In genomic region chr2:122244830-122245229, GRCh38 we compare ENCODE assay signal across 21 cellular contexts.
DNase-seq lines count a peak whose midpoint lies in the region; TF ChIP-seq lines count a peak whose summit lies in the region.
"Had no signal": no experiment of that assay in that cellular context is flagged by ENCODE, and none has a peak within 500 bp of the region (broad histone marks: within the 10 kb centered on the region; RNA-seq: fewer than 3 reads in every experiment).

No MANE protein-coding gene starts in this region.

- no peak for TF ChIP-seq CTCF in MCF 10A (IDR thresholded peaks at IDR 0.05; ENCODE audit: unreplicated experiment)
- no peak for TF ChIP-seq CTCF in breast epithelium (IDR thresholded peaks at IDR 0.05)

- peak overlapping the region; percentile 32 for H3K27ac Mint-ChIP-seq in MCF 10A (ENCODE audit: low read depth, unreplicated experiment)
- H3K27ac Mint-ChIP-seq: CD4-positive, alpha-beta T cell; T-helper 1 cell treated with Interleukin-12 subunit alpha and Interleukin-12 subunit beta and Interleukin-4 antibody, amounts not matched to agents 30 μg/mL and 1 μg/mL, for 36 hours had no signal

- TF ChIP-seq POLR2A in breast epithelium (IDR thresholded peaks at IDR 0.05): no peak

- DNase-seq in MCF 10A (ENCODE audit: unreplicated experiment) (peak; percentile 35), breast epithelium (ENCODE audit: low spot score in 2 of 2) (no peak), NCI-H524 treated with DMSO at 0.1 percent for 48 hours (lab: John Stamatoyannopoulos, UW) (peak; percentile 25), kidney glomerular epithelial cell (lab: John Stamatoyannopoulos, UW) (peak; percentile 1), cortex of kidney (lab: John Stamatoyannopoulos, UW) (no peak), mucosa of gallbladder (ENCODE audit: low spot score) (no peak), COLO668 (lab: John Stamatoyannopoulos, UW; ENCODE audit: unreplicated experiment) (no peak)
- DNase-seq: Caco-2; CD4-positive, alpha-beta T cell; DMS153; GOT3; HCEC 1CT; MV-4-11; NCI-H1105 treated with DMSO at 0.1 percent for 48 hours; NCI-H187; NCI-H510A; PC-3; RPMI8226; SHP77 had no signal

- H3K4me3 ChIP-seq in breast epithelium: no peak overlapping the region

- peaks cover 6% of the 10 kb centered on the region for H3K36me3 Mint-ChIP-seq in MCF 10A (ENCODE audit: insufficient read depth, unreplicated experiment)

- H3K27me3 Mint-ChIP-seq in MCF 10A (ENCODE audit: insufficient read depth, unreplicated experiment): no peaks in the 10 kb centered on the region

- peaks cover 13% of the 10 kb centered on the region for H3K9me3 Mint-ChIP-seq in MCF 10A (ENCODE audit: unreplicated experiment)
- H3K9me3 Mint-ChIP-seq: CD4-positive, alpha-beta T cell; T-helper 1 cell treated with Interleukin-12 subunit alpha and Interleukin-12 subunit beta and Interleukin-4 antibody, amounts not matched to agents 30 μg/mL and 1 μg/mL, for 36 hours had no signal

- no peaks in the 10 kb centered on the region for H3K4me1 ChIP-seq in breast epithelium
- H3K4me1 ChIP-seq: Caco-2 had no signal

- no TSS peak for BruUV-seq in MCF 10A (replicated peaks; lab: Mats Ljungman, UMichigan)

- no peaks in the 10 kb centered on the region for H3K36me3 ChIP-seq in breast epithelium

- no peak overlapping the region for H3K27ac ChIP-seq in breast epithelium
- H3K27ac ChIP-seq: HL-60 had no signal

- intact Hi-C loops in MCF 10A (cut with micrococcal nuclease): no loop called here
- intact Hi-C loops in breast epithelium (cut with DNase I; ENCODE audit: low total_unique reads): no loop called here

- H3K4me3 Mint-ChIP-seq in MCF 10A (ENCODE audit: unreplicated experiment): no peak overlapping the region
- H3K4me3 Mint-ChIP-seq: CD4-positive, alpha-beta T cell; T-helper 1 cell treated with Interleukin-12 subunit alpha and Interleukin-12 subunit beta and Interleukin-4 antibody, amounts not matched to agents 30 μg/mL and 1 μg/mL, for 36 hours had no signal

- CTCF ChIA-PET in MCF 10A (lab: Yijun Ruan, JAX): no interaction called here

- peaks cover 0 to 11% of the 10 kb centered on the region in 2 donors for H3K27me3 ChIP-seq in breast epithelium

- no peaks in the 10 kb centered on the region for H3K9me3 ChIP-seq in breast epithelium
- H3K9me3 ChIP-seq: Caco-2 had no signal

- POLR2A ChIA-PET in MCF 10A (lab: Yijun Ruan, JAX): no interaction called here

- peaks cover 19% of the 10 kb centered on the region for H3K4me1 Mint-ChIP-seq in MCF 10A (ENCODE audit: insufficient read depth, unreplicated experiment)

Comparison
In these comparisons a context has a peak if more than half of its experiments do, and no peak if none do; other contexts are left out.
1. DNase-seq: peak in MCF 10A (single experiment), NCI-H524 treated with DMSO at 0.1 percent for 48 hours (single experiment) and kidney glomerular epithelial cell (single experiment); none in breast epithelium (0 of 2), cortex of kidney (single experiment), mucosa of gallbladder (single experiment) and COLO668 (single experiment).